ENCODE assay signal across 8 cellular contexts in genomic region chr6:28353981-28354676, GRCh38. TPM values are rescaled to one million over a fixed set of nuclear protein-coding genes. Genes with fewer than 3 reads are reported as not detected.
A peak's percentile ranks its signal among the peaks of the same experiment; 100 is the strongest.
DNase-seq lines count a peak whose midpoint lies in the region; ATAC-seq, FAIRE-seq and TF ChIP-seq lines count a peak whose summit lies in the region.

No MANE protein-coding gene starts in this region.

- TF ChIP-seq POLR2A in adrenal gland (IDR thresholded peaks at IDR 0.05): no peak
- no peak for TF ChIP-seq POLR2A in H54 (IDR thresholded peaks at IDR 0.05; ENCODE audit: low read depth, low read length)

- H3K9me3 Mint-ChIP-seq in activated CD4-positive, alpha-beta memory T cell treated with anti-CD3 and anti-CD28 coated beads, Interleukin-2, amount 10 ng/mL, durations not matched to agents 7 days and 5 days: no peaks in the 10 kb centered on the region
- H3K9me3 Mint-ChIP-seq in natural killer cell: no peaks in the 10 kb centered on the region

- H3K27ac Mint-ChIP-seq in activated CD4-positive, alpha-beta memory T cell treated with anti-CD3 and anti-CD28 coated beads, Interleukin-2, amount 10 ng/mL, durations not matched to agents 7 days and 5 days: no peak overlapping the region
- no peak overlapping the region for H3K27ac Mint-ChIP-seq in natural killer cell

- H3K4me1 Mint-ChIP-seq in activated CD4-positive, alpha-beta memory T cell treated with anti-CD3 and anti-CD28 coated beads, Interleukin-2, amount 10 ng/mL, durations not matched to agents 7 days and 5 days: peaks cover 40% of the 10 kb centered on the region
- peaks cover 39 to 40% of the 10 kb centered on the region in 2 donors for H3K4me1 Mint-ChIP-seq in natural killer cell

- H3K9me3 ChIP-seq in adrenal gland (replicated peaks in 1 of 3): no peaks in the 10 kb centered on the region
- no peaks in the 10 kb centered on the region for H3K9me3 ChIP-seq in left ventricle myocardium inferior (replicated peaks)

- H3K27ac ChIP-seq in adrenal gland: peak overlapping the region in 3 of 5 donors; percentile 3 to 95 (median 90)
- H3K27ac ChIP-seq in left ventricle myocardium inferior (replicated peaks): peak overlapping the region; percentile 92
- peak overlapping the region in 1 of 2 donors; percentile 80 for H3K27ac ChIP-seq in coronary artery

- POLR2A ChIA-PET in activated CD4-positive, alpha-beta memory T cell treated with anti-CD3 and anti-CD28 coated beads, Interleukin-2, amount 10 ng/mL, durations not matched to agents 7 days and 5 days (lab: Charles Lee): interaction anchor here (0.7 to 3.5 kb wide), 3 partner anchors 18 to 214 kb away, joined by 3 to 16 read pairs (median 3); partner anchors contain the start of genes ZSCAN26 and ZSCAN31

- no peak overlapping the region for H3K4me3 Mint-ChIP-seq in activated CD4-positive, alpha-beta memory T cell treated with anti-CD3 and anti-CD28 coated beads, Interleukin-2, amount 10 ng/mL, durations not matched to agents 7 days and 5 days
- H3K4me3 Mint-ChIP-seq in natural killer cell: no peak overlapping the region

- no peaks in the 10 kb centered on the region for H3K27me3 Mint-ChIP-seq in activated CD4-positive, alpha-beta memory T cell treated with anti-CD3 and anti-CD28 coated beads, Interleukin-2, amount 10 ng/mL, durations not matched to agents 7 days and 5 days
- H3K27me3 Mint-ChIP-seq in natural killer cell (ENCODE audit: low read depth in 2 of 2): no peaks in the 10 kb centered on the region

- H3K4me3 ChIP-seq in adrenal gland (no peak overlapping the region), left ventricle myocardium inferior (peak overlapping the region; percentile 38), coronary artery (no peak overlapping the region)

- H3K36me3 Mint-ChIP-seq in activated CD4-positive, alpha-beta memory T cell treated with anti-CD3 and anti-CD28 coated beads, Interleukin-2, amount 10 ng/mL, durations not matched to agents 7 days and 5 days (ENCODE audit: low read depth): peaks cover 19% of the 10 kb centered on the region
- no peaks in the 10 kb centered on the region for H3K36me3 Mint-ChIP-seq in natural killer cell

- H3K27me3 ChIP-seq in adrenal gland: no peaks in the 10 kb centered on the region
- no peaks in the 10 kb centered on the region for H3K27me3 ChIP-seq in left ventricle myocardium inferior (ENCODE audit: low read depth)

- FAIRE-seq in H54 (lab: Jason Lieb, UNC): no peak

- CTCF ChIA-PET in activated CD4-positive, alpha-beta memory T cell treated with anti-CD3 and anti-CD28 coated beads, Interleukin-2, amount 10 ng/mL, durations not matched to agents 7 days and 5 days (lab: Charles Lee): interaction anchor here (2.6 kb wide), 1 partner anchor 88 kb away, joined by 13 read pairs; the partner anchor contains the start of gene ZSCAN26

- ATAC-seq in natural killer cell: no peak

- 76 to 88% (median 83%) methylated on average over 11 of the region's 11 CpGs for WGBS in adrenal gland, 4 donors

- intact Hi-C loops in adrenal gland (cut with DNase I): loop anchor here (10.0 kb wide), 5 partner anchors 69 to 449 kb away; partner anchors contain the start of genes NKAPL (in 1 of the 2), PGBD1 (in 1 of the 2), ZKSCAN4 (in 1 of the 2) and ZNF165 (in 1 of the 2)
- intact Hi-C loops in left ventricle myocardium inferior (cut with micrococcal nuclease): loop anchor here (10.0 kb wide), 1 partner anchor 219 kb away; no protein-coding TSS in a partner anchor
- intact Hi-C loops in natural killer cell (cut with micrococcal nuclease): loop anchor here (10.0 kb wide), 1 partner anchor 459 kb away; a partner anchor contains a TSS

- no peaks in the 10 kb centered on the region for H3K36me3 ChIP-seq in adrenal gland (replicated peaks in 1 of 2)
- H3K36me3 ChIP-seq in left ventricle myocardium inferior: peaks cover 1% of the 10 kb centered on the region

- DNase-seq in NAMALWA (ENCODE audit: low spot score) (peak; percentile 20), adrenal gland (peak; percentile 23 to 81 (median 53)), left ventricle myocardium inferior (peak; percentile 30), stromal cell of bone marrow (ENCODE audit: low read depth) (peak; percentile 34), coronary artery (ENCODE audit: low spot score) (no peak), H54 (ENCODE audit: insufficient read length, low spot score) (no peak), natural killer cell (no peak)
- no peak for DNase-seq in activated CD4-positive, alpha-beta memory T cell treated with anti-CD3 and anti-CD28 coated beads, Interleukin-2, amount 10 ng/mL, durations not matched to agents 7 days and 5 days

- H3K4me1 ChIP-seq in adrenal gland (replicated peaks in 1 of 2) (peaks cover 8 to 26% of the 10 kb centered on the region in 2 donors), left ventricle myocardium inferior (peaks cover 62% of the 10 kb centered on the region)

- TF ChIP-seq CTCF in adrenal gland (IDR thresholded peaks at IDR 0.05) (no peak), left ventricle myocardium inferior (IDR thresholded peaks at IDR 0.05; ENCODE audit: borderline replicate concordance) (no peak), coronary artery (IDR thresholded peaks at IDR 0.05) (no peak), natural killer cell (IDR thresholded peaks at IDR 0.05) (no peak)

RNA-seq across cellular contexts. Expression of gene ZKSCAN3, which starts 4.4 kb away (rescaled TPM):
- total RNA-seq in adrenal gland (10 to 100 TPM in 1 of 8 donors, 1 to 10 TPM in 7; 1.8 to 12.0 (median 5.6) TPM), left ventricle myocardium inferior (4.1 TPM), natural killer cell (1 to 10 TPM; 3.1 to 6.0 (median 4.7) TPM)
- 1 to 10 TPM; 1.4 to 5.5 (median 2.8) TPM for polyA plus RNA-seq in adrenal gland
- 1 to 10 TPM; 5.5 to 6.5 TPM for total RNA-seq in activated CD4-positive, alpha-beta memory T cell treated with anti-CD3 and anti-CD28 coated beads, Interleukin-2, amount 10 ng/mL, durations not matched to agents 7 days and 5 days

RNA-seq across cellular contexts. Expression of gene ZSCAN31, which starts 18.2 kb away (rescaled TPM):
- total RNA-seq in adrenal gland (10 to 100 TPM in 4 of 8 donors, 1 to 10 TPM in 4; 2.3 to 13.5 (median 9.8) TPM), left ventricle myocardium inferior (8.0 TPM), natural killer cell (1 to 10 TPM in 1 of 3 donors, under 1 TPM in 2; 0.65 to 2.2 (median 0.72) TPM)
- polyA plus RNA-seq in adrenal gland: 1 to 10 TPM; 3.7 to 7.9 (median 4.3) TPM
- total RNA-seq in activated CD4-positive, alpha-beta memory T cell treated with anti-CD3 and anti-CD28 coated beads, Interleukin-2, amount 10 ng/mL, durations not matched to agents 7 days and 5 days: 1 to 10 TPM in 1 of 2 experiments, under 1 TPM in 1; 0.88 to 1.0 TPM

RNA-seq across cellular contexts. Expression of gene ZSCAN12, which starts 45.4 kb away (rescaled TPM):
- total RNA-seq in adrenal gland: 1 to 10 TPM; 1.3 to 6.7 (median 4.6) TPM
- 1 to 10 TPM; 1.0 to 6.0 (median 1.4) TPM for polyA plus RNA-seq in adrenal gland
- 1.8 TPM for total RNA-seq in left ventricle myocardium inferior
- 1 to 10 TPM; 4.6 to 4.9 TPM for total RNA-seq in activated CD4-positive, alpha-beta memory T cell treated with anti-CD3 and anti-CD28 coated beads, Interleukin-2, amount 10 ng/mL, durations not matched to agents 7 days and 5 days
- 1 to 10 TPM; 3.5 to 4.9 (median 3.9) TPM for total RNA-seq in natural killer cell

Comparison
In these comparisons a context has a peak if more than half of its experiments do, and no peak if none do; other contexts are left out.
1. DNase-seq: peak in NAMALWA (single experiment), adrenal gland (7 of 7), left ventricle myocardium inferior (single experiment) and stromal cell of bone marrow (single experiment); none in coronary artery (single experiment), H54 (single experiment), activated CD4-positive, alpha-beta memory T cell treated with anti-CD3 and anti-CD28 coated beads, Interleukin-2, amount 10 ng/mL, durations not matched to agents 7 days and 5 days (single experiment) and natural killer cell (single experiment).